ENCODE assay signal across 34 cellular contexts in genomic region chr20:51551186-51551585, GRCh38.
"Had no signal": no experiment of that assay in that cellular context is flagged by ENCODE, and none has a peak within 500 bp of the region (broad histone marks: within the 10 kb centered on the region; RNA-seq: fewer than 3 reads in every experiment).

No MANE protein-coding gene starts in this region.

- H3K36me3 ChIP-seq: adrenal gland, brain microvascular endothelial cell, breast epithelium had no signal

- H3K27me3 ChIP-seq: adrenal gland, body of pancreas, brain microvascular endothelial cell, breast epithelium had no signal

- ATAC-seq: activated CD8-positive, alpha-beta T cell treated with anti-CD3 and anti-CD28 coated beads for 36 hours; activated naive CD4-positive, alpha-beta T cell treated with anti-CD3 and anti-CD28 coated beads, Interleukin-2, amount 50 U/mL, for 72 hours; activated T-cell treated with anti-CD3 and anti-CD28 coated beads, Interleukin-2, amount 50 U/mL, for 4 hours; activated T-cell treated with anti-CD3 and anti-CD28 coated beads, Interleukin-2, amount 50 U/mL, for 72 hours; activated T-helper 17 cell treated with anti-CD3 and anti-CD28 coated beads, Interleukin-2, amount 50 U/mL, for 72 hours; body of pancreas had no signal

- H3K4me3 ChIP-seq: adrenal gland, body of pancreas, breast epithelium had no signal

- FAIRE-seq: astrocyte, colon, TTC549 had no signal

- DNase-seq: activated B cell treated with CpG ODN at 0.5 μM for 24 hours; activated CD4-positive, alpha-beta memory T cell treated with anti-CD3 and anti-CD28 coated beads for 36 hours; activated CD4-positive, alpha-beta T cell treated with anti-CD3 and anti-CD28 coated beads for 4 hours; activated CD4-positive, alpha-beta T cell treated with anti-CD3 and anti-CD28 coated beads, Interleukin-2, amount 10 ng/mL, durations not matched to agents 24 days and 14 days; activated CD4-positive, alpha-beta T cell treated with anti-CD3 and anti-CD28 coated beads, Interleukin-2, amount 50 U/mL, for 1 hour; activated CD4-positive, alpha-beta T cell treated with anti-CD3 and anti-CD28 coated beads, Interleukin-2, amount 50 U/mL, for 4 hours; activated CD4-positive, CD25-positive, alpha-beta regulatory T cell treated with anti-CD3 and anti-CD28 coated beads, Interleukin-2, amount 50 U/mL, for 72 hours; activated CD8-positive, alpha-beta memory T cell treated with anti-CD3 and anti-CD28 coated beads, Interleukin-2, amount 50 U/mL, for 4 hours; activated CD8-positive, alpha-beta T cell treated with anti-CD3 and anti-CD28 coated beads for 36 hours; activated effector memory CD4-positive, alpha-beta T cell treated with anti-CD3 and anti-CD28 coated beads, Interleukin-2, amount 50 U/mL, for 16 hours; activated gamma-delta T cell treated with Interleukin-2 at 50 U/mL for 16 hours; activated naive CD4-positive, alpha-beta T cell; activated naive CD4-positive, alpha-beta T cell treated with anti-CD3 and anti-CD28 coated beads for 36 hours; activated naive CD4-positive, alpha-beta T cell treated with anti-CD3 and anti-CD28 coated beads, Interleukin-2, amount 50 U/mL, for 16 hours; activated naive CD8-positive, alpha-beta T cell treated with anti-CD3 and anti-CD28 coated beads for 36 hours; activated T-cell treated with anti-CD3 and anti-CD28 coated beads for 4 hours; activated T-cell treated with anti-CD3 and anti-CD28 coated beads, Interleukin-2, amount 50 U/mL, for 1 hour; activated T-cell treated with anti-CD3 and anti-CD28 coated beads, Interleukin-2, amount 50 U/mL, for 4 hours; activated T-cell treated with anti-CD3 and anti-CD28 coated beads, Interleukin-2, amount 50 U/mL, for 72 hours; adrenal gland; amniotic stem cell; aorta; body of pancreas; brain microvascular endothelial cell; central memory CD4-positive, alpha-beta T cell; T-helper 2 cell; T-helper 9 cell had no signal

- H3K4me1 ChIP-seq: adrenal gland, body of pancreas, breast epithelium had no signal

- H3K27ac ChIP-seq: adrenal gland, body of pancreas, brain microvascular endothelial cell, breast epithelium, VCaP had no signal

- H3K9me3 ChIP-seq: adrenal gland, body of pancreas, breast epithelium had no signal
